8 cellular contexts compared by ENCODE assay signal in the genomic region with DNA sequence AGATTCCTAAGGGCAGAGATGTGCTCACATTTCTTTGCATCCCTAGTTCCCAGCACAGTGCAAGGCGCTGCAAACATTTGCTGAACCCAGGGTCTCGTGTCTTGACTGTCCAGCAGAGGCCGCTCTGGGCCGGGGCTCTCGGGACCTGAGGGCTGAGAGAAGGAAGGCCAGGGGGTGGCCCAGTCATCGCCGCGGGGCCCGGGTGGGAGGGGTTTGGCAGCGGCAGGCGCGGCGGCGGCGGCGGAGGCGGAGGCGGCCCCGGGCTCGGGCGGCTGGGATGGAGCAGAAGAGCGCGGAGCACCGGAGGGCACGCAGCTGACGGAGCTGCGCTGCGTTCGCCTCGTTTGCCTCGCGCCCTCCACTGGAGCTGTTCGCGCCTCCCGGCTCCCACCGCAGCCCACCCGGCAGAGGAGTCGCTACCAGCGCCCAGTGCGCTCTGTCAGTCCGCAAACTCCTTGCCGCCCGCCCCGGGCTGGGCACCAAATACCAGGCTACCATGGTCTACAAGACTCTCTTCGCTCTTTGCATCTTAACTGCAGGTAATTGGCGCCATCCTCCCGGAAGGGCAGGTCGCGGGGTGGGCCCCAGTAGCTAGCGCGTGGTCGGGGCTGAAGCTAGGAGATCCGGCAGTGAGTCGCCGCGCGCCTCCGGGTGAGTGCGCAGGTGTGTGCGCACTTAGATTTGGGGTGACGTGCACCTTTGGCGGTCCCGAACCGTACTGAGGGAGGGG. TPM values are rescaled to one million over a fixed set of nuclear protein-coding genes. Genes with fewer than 3 reads are reported as not detected.
DNase-seq lines count a peak whose midpoint lies in the region; ATAC-seq, FAIRE-seq and TF ChIP-seq lines count a peak whose summit lies in the region.

A gene with protein sequence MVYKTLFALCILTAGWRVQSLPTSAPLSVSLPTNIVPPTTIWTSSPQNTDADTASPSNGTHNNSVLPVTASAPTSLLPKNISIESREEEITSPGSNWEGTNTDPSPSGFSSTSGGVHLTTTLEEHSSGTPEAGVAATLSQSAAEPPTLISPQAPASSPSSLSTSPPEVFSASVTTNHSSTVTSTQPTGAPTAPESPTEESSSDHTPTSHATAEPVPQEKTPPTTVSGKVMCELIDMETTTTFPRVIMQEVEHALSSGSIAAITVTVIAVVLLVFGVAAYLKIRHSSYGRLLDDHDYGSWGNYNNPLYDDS (plus strand): TSS at position 285 of the 730 bp plus-strand sequence. CDS start 212 bp downstream, at position 497.

- intact Hi-C loops in mammary epithelial cell (cut with micrococcal nuclease) = loop anchor here (1.0 to 5.0 kb wide), 3 partner anchors 56 to 536 kb away; no protein-coding TSS in a partner anchor

- FAIRE-seq in RCC 7860 (lab: Jason Lieb, UNC) = no peak

- no peak within 1 kb of the TSS for H3K27ac Mint-ChIP-seq in immature natural killer cell

- H3K4me3 ChIP-seq in mammary epithelial cell (replicated peaks in 1 of 3; ENCODE audit: insufficient read depth in 1 of 3, low read depth in 2 of 3, low read length in 3 of 3) (peak within 1 kb of the TSS; percentile 39 to 47 (median 44)), skeletal muscle satellite cell (ENCODE audit: low read length) (peak within 1 kb of the TSS; percentile 79)

- peaks cover 21% of the 10 kb centered on the region for H3K27me3 ChIP-seq in mammary epithelial cell (ENCODE audit: insufficient read depth, low read length)
- H3K27me3 ChIP-seq in skeletal muscle satellite cell (ENCODE audit: control insufficient read depth, insufficient read depth, low read length) = peaks cover 69% of the 10 kb centered on the region

- peak; percentile 84 for ATAC-seq in GM21529 (IDR thresholded peaks at IDR 0.05; ENCODE audit: unreplicated experiment)

- no peaks in the 10 kb centered on the region for H3K36me3 Mint-ChIP-seq in immature natural killer cell

- H3K9ac ChIP-seq in mammary epithelial cell (ENCODE audit: insufficient read depth, low read length) (no peak within 1 kb of the TSS), skeletal muscle satellite cell (ENCODE audit: low read depth, low read length) (peak within 1 kb of the TSS; percentile 33)

- no peak within 1 kb of the TSS for H3K27ac ChIP-seq in mammary epithelial cell (ENCODE audit: insufficient read depth, low read depth, low read length)

- H3K4me2 ChIP-seq in mammary epithelial cell (ENCODE audit: insufficient read depth, low read depth, low read length) (peak within 1 kb of the TSS; percentile 95), skeletal muscle satellite cell (ENCODE audit: low read length) (peak within 1 kb of the TSS; percentile 96)

- 0% methylated on average over 12 of the region's 64 CpGs for WGBS in mammary epithelial cell (ENCODE audit: low coverage, missing lambda C conversion rate)

- H4K20me1 ChIP-seq in mammary epithelial cell (ENCODE audit: insufficient read depth, low read length) = no peaks in the 10 kb centered on the region

- H3K4me3 Mint-ChIP-seq in immature natural killer cell = peak within 1 kb of the TSS in 4 of 5 donors; percentile 5 to 60 (median 22)

- peaks cover 0 to 1% of the 10 kb centered on the region in 2 donors for H3K4me1 Mint-ChIP-seq in immature natural killer cell

- H3K36me3 ChIP-seq in mammary epithelial cell (ENCODE audit: insufficient read depth, low read length) = peaks cover 1% of the 10 kb centered on the region
- H3K36me3 ChIP-seq in skeletal muscle satellite cell (ENCODE audit: insufficient read depth, low read length) = no peaks in the 10 kb centered on the region

- CTCF ChIA-PET in mammary epithelial cell (lab: Charles Lee; ENCODE audit: low non-redundant PET) = no interaction called here

- H2AFZ ChIP-seq in mammary epithelial cell (ENCODE audit: low read depth, low read length) = peak within 1 kb of the TSS; percentile 72

- BruUV-seq in mammary epithelial cell (replicated peaks; lab: Mats Ljungman, UMichigan) = no TSS peak

- dilution Hi-C loops in mammary epithelial cell (cut with HindIII; ENCODE audit: low sequenced_read_pairs) = no loop called here

- peaks cover 0 to 11% (median 4%) of the 10 kb centered on the region in 6 donors for H3K9me3 Mint-ChIP-seq in immature natural killer cell

- peaks cover 17 to 25% (median 20%) of the 10 kb centered on the region in 3 donors for H3K27me3 Mint-ChIP-seq in immature natural killer cell (ENCODE audit: low read depth in 3 of 3)

- DNase-seq in GM10266 (ENCODE audit: extremely low spot score) (peak; percentile 82), HuH-7 (ENCODE audit: low spot score) (peak; percentile 74), RCC 7860 (ENCODE audit: low spot score) (peak; percentile 20), mammary epithelial cell (peak; percentile 61), immature natural killer cell (peak in 2 of 3 donors; percentile 0 to 1)
- no peak for DNase-seq in effector CD8-positive, alpha-beta T cell (lab: John Stamatoyannopoulos, UW)

- H3K4me1 ChIP-seq in mammary epithelial cell (ENCODE audit: insufficient read depth, low read length) (peaks cover 17% of the 10 kb centered on the region), skeletal muscle satellite cell (ENCODE audit: control insufficient read depth, insufficient read depth, low read length) (peaks cover 13% of the 10 kb centered on the region)

- peak; percentile 89 for TF ChIP-seq CTCF in GM10266 (IDR thresholded peaks at IDR 0.05; ENCODE audit: control insufficient read depth, insufficient read depth, low read depth, missing control alignments)
- TF ChIP-seq CTCF in mammary epithelial cell (conservative IDR thresholded peaks at IDR 0.05 in 1 of 2, IDR thresholded peaks at IDR 0.05 in 1 of 2; ENCODE audit: extremely low read depth in 1 of 2, insufficient read depth in 1 of 2, low read depth in 1 of 2, low read length in 2 of 2) = peak; percentile 39 to 64

- no peaks in the 10 kb centered on the region for H3K9me3 ChIP-seq in mammary epithelial cell (replicated peaks; ENCODE audit: insufficient read depth, low read length)
- H3K9me3 ChIP-seq in skeletal muscle satellite cell (replicated peaks; ENCODE audit: low read length) = no peaks in the 10 kb centered on the region

- in situ Hi-C loops in mammary epithelial cell (cut with MboI; ENCODE audit: low sequenced_read_pairs in 2 of 2) = no loop called here

- H3K79me2 ChIP-seq in mammary epithelial cell (ENCODE audit: insufficient read depth, low read length) = no peaks in the 10 kb centered on the region

RNA-seq across cellular contexts. Expression of the gene that starts here (rescaled TPM):
- total RNA-seq in mammary epithelial cell = under 1 TPM in 1 of 2 donors, not detected in 1; 0.33 TPM
- polyA plus RNA-seq in mammary epithelial cell (0.01 TPM), immature natural killer cell (under 1 TPM in 1 of 3 donors, not detected in 2; 0.17 TPM)
- not detected for polyA minus RNA-seq in mammary epithelial cell
- 0.22 and 0.25 TPM in 2 replicates for total RNA-seq in skeletal muscle satellite cell (2012; rRNA removed)

Comparison
In these comparisons a context has a peak if more than half of its experiments do, and no peak if none do; other contexts are left out.
1. Peak in DNase-seq, H3K4me3 ChIP-seq and H3K4me2 ChIP-seq in mammary epithelial cell; RNA of the gene not detected or under 1 TPM.
2. Peak in DNase-seq in immature natural killer cell; RNA of the gene not detected or under 1 TPM.